In the genomic region with DNA sequence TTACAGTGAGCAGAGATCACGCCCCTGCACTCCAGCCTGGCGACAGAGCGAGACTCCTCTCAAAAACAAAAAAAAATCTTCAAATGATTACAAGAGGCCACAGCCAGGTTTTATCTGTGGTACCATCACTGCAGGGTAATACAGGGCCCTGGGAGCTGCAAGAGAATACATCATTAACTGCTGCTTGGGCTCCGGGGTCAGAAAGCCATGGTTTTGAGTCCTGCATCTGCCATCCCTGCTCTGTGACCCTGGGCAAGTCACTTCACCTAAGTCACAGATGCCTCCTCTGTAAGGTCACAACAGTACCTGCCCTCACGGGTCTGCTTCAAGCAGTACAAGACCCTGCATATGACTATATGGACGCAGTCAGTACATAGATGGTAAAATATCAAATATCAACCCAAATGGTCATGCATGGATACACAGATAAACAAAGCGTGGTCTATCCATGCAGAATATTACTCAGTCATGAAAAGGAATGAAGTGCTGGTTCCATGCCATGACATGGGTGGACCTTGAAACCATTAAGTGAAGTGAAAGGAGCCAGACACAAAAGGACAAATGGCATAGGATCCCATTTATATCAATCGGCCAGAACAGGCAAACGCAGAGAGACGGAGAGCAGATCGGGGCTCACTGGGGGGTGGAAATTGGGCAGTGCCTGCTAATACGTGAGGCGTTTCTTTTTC, we compare ENCODE assay signal across 14 cellular contexts.
"Had no signal": no experiment of that assay in that cellular context is flagged by ENCODE, and none has a peak within 500 bp of the region (broad histone marks: within the 10 kb centered on the region; RNA-seq: fewer than 3 reads in every experiment).

No MANE protein-coding gene starts in this region.

- H3K27ac Mint-ChIP-seq: activated CD4-positive, alpha-beta memory T cell treated with anti-CD3 and anti-CD28 coated beads, Interleukin-2, amount 10 ng/mL, durations not matched to agents 7 days and 5 days; activated CD4-positive, alpha-beta T cell treated with anti-CD3 and anti-CD28 coated beads for 36 hours; activated T-helper 17 cell treated with anti-CD3 and anti-CD28 coated beads, Interleukin-2, amount 50 U/mL, for 72 hours had no signal

- ATAC-seq: activated CD4-positive, alpha-beta T cell treated with anti-CD3 and anti-CD28 coated beads for 36 hours; activated T-helper 17 cell treated with anti-CD3 and anti-CD28 coated beads, Interleukin-2, amount 50 U/mL, for 72 hours; pancreas had no signal

- H3K27ac ChIP-seq: ascending aorta, breast epithelium, epithelial cell of prostate, pancreas, tibial nerve, WERI-Rb-1 had no signal

- H3K9me3 Mint-ChIP-seq: activated T-helper 17 cell treated with anti-CD3 and anti-CD28 coated beads, Interleukin-2, amount 50 U/mL, for 72 hours had no signal

- FAIRE-seq: frontal cortex, pancreas had no signal

- H3K27me3 Mint-ChIP-seq: activated CD4-positive, alpha-beta memory T cell treated with anti-CD3 and anti-CD28 coated beads, Interleukin-2, amount 10 ng/mL, durations not matched to agents 7 days and 5 days; activated CD4-positive, alpha-beta T cell treated with anti-CD3 and anti-CD28 coated beads for 36 hours; activated T-helper 17 cell treated with anti-CD3 and anti-CD28 coated beads, Interleukin-2, amount 50 U/mL, for 72 hours had no signal

- H3K4me3 ChIP-seq: ascending aorta, breast epithelium, pancreas, tibial nerve, uterus had no signal

- H3K36me3 ChIP-seq: ascending aorta, breast epithelium, pancreas, uterus, WERI-Rb-1 had no signal

- DNase-seq: activated CD4-positive, alpha-beta memory T cell treated with anti-CD3 and anti-CD28 coated beads, Interleukin-2, amount 10 ng/mL, durations not matched to agents 7 days and 5 days; activated CD4-positive, alpha-beta T cell treated with anti-CD3 and anti-CD28 coated beads for 36 hours; activated naive CD4-positive, alpha-beta T cell treated with Interleukin-2 at 50 U/mL for 16 hours; pancreas; stimulated activated naive CD4-positive, alpha-beta T cell; T-helper 1 cell; uterus; WERI-Rb-1 had no signal

- H3K9me3 ChIP-seq: ascending aorta, breast epithelium, pancreas, tibial nerve, uterus had no signal

- H3K27me3 ChIP-seq: ascending aorta, breast epithelium, pancreas, tibial nerve, uterus had no signal

- H3K4me3 Mint-ChIP-seq: activated CD4-positive, alpha-beta memory T cell treated with anti-CD3 and anti-CD28 coated beads, Interleukin-2, amount 10 ng/mL, durations not matched to agents 7 days and 5 days; activated CD4-positive, alpha-beta T cell treated with anti-CD3 and anti-CD28 coated beads for 36 hours; activated T-helper 17 cell treated with anti-CD3 and anti-CD28 coated beads, Interleukin-2, amount 50 U/mL, for 72 hours had no signal
